19 cellular contexts compared by ENCODE assay signal in the genomic region with DNA sequence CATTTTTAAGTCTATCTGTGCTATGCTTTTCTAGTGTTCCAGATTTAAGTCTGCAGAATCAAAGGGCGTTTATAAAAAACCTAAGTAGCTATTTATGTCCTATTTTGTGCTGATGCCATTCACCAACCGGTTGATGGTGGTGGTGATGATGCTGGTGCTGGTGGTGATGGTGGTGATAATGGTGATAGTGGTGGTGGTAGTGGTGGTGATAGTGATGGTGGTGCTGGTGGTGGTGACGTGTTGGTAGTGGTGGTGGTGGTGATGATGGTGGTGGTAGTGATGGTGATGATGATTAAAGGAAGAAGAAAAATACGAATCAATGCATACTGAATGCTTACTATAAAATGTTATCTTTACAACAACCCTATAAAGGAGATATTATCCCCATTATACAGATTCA.
DNase-seq lines count a peak whose midpoint lies in the region; ATAC-seq, FAIRE-seq and TF ChIP-seq lines count a peak whose summit lies in the region.
"Had no signal": no experiment of that assay in that cellular context is flagged by ENCODE, and none has a peak within 500 bp of the region (broad histone marks: within the 10 kb centered on the region; RNA-seq: fewer than 3 reads in every experiment).

No MANE protein-coding gene starts in this region.

- no peaks in the 10 kb centered on the region for H3K79me2 ChIP-seq in H1 (ENCODE audit: control insufficient read depth in 1 of 2, insufficient read depth in 2 of 2, low read length in 2 of 2)
- H3K79me2 ChIP-seq in trophoblast cell (ENCODE audit: control insufficient read depth, insufficient read depth, low read length, poor library complexity): no peaks in the 10 kb centered on the region

- H4K20me1 ChIP-seq in IMR-90 (ENCODE audit: insufficient read depth, low read length) (no peaks in the 10 kb centered on the region), H1 (replicated peaks in 1 of 2; ENCODE audit: control insufficient read depth in 1 of 2, insufficient read depth in 2 of 2, low read length in 2 of 2) (peaks cover 0 to 2% of the 10 kb centered on the region in 2 experiments)

- DNase-seq in GM12892 (ENCODE audit: insufficient read length): no peak
- DNase-seq in IMR-90: peak; percentile 2
- DNase-seq in H1 (ENCODE audit: low read depth in 1 of 2, low spot score in 2 of 2): no peak
- no peak for DNase-seq in trophoblast cell
- no peak for DNase-seq in SHP77 (lab: John Stamatoyannopoulos, UW)
- no peak for DNase-seq in NCI-H69 (lab: John Stamatoyannopoulos, UW)
- DNase-seq: C1 segment of cervical spinal cord; Calu3; CD4-positive, alpha-beta memory T cell; COR-L47; DMS53; DMS79 treated with DMSO at 0.1 percent for 48 hours; GF-D8; GOT3; H7; HCEC 1CT had no signal

- peak; percentile 97 for FAIRE-seq in GM12892 (lab: Jason Lieb, UNC)
- FAIRE-seq in H1 (lab: Jason Lieb, UNC): no peak
- FAIRE-seq: GM19239 had no signal

- no peak overlapping the region for H2AK5ac ChIP-seq in IMR-90 (ENCODE audit: low read depth, low read length)
- H2AK5ac ChIP-seq in H1 (ENCODE audit: low read depth, low read length): no peak overlapping the region
- no peak overlapping the region for H2AK5ac ChIP-seq in trophoblast cell (ENCODE audit: low read length)

- H3K23ac ChIP-seq in IMR-90 (ENCODE audit: low read depth, low read length) (no peak overlapping the region), H1 (ENCODE audit: insufficient read length) (no peak overlapping the region), trophoblast cell (ENCODE audit: low read length) (no peak overlapping the region)

- H4K12ac ChIP-seq in trophoblast cell (ENCODE audit: low read depth, low read length): no peak overlapping the region

- WGBS in IMR-90 (ENCODE audit: extremely low coverage in 2 of 2, insufficient read length in 1 of 2), 2 experiments: no CpG with 5 or more reads among the region's 4 CpGs
- 78% methylated on average over 4 of the region's 4 CpGs; no CpG with 5 or more reads in 1 of the 2 experiments for whole genome bisulfite sequencing in H1 (ENCODE audit: extremely low coverage in 1 of 2, insufficient coverage in 1 of 2, insufficient read length in 1 of 2, insufficient replicate concordance in 2 of 2, low coverage in 1 of 2, low lambda C conversion rate in 2 of 2, missing lambda C conversion rate in 1 of 2), 2 experiments
- WGBS in trophoblast cell (ENCODE audit: extremely low coverage, insufficient coverage, insufficient read length): no CpG with 5 or more reads among the region's 4 CpGs

- intact Hi-C loops in IMR-90 (cut with micrococcal nuclease): no loop called here

- TF ChIP-seq CTCF in IMR-90 (conservative IDR thresholded peaks at IDR 0.05; ENCODE audit: low read depth, low read length) (no peak), H1 (IDR thresholded peaks at IDR 0.05; ENCODE audit: control extremely low read depth in 1 of 3, insufficient read depth in 1 of 3, low read depth in 1 of 3, low read length in 3 of 3) (no peak)

- H2BK5ac ChIP-seq in IMR-90 (ENCODE audit: low read depth, low read length, poor library complexity, severe bottlenecking): peak overlapping the region; percentile 46
- no peak overlapping the region for H2BK5ac ChIP-seq in H1 (ENCODE audit: low read depth, low read length)
- H2BK5ac ChIP-seq in trophoblast cell (ENCODE audit: low read depth, low read length, poor library complexity): no peak overlapping the region

- H3K18ac ChIP-seq in IMR-90 (ENCODE audit: low read depth, low read length) (no peak overlapping the region), H1 (ENCODE audit: extremely low read depth, low read length) (no peak overlapping the region), trophoblast cell (ENCODE audit: low read length) (no peak overlapping the region)

- H3K79me1 ChIP-seq in IMR-90 (ENCODE audit: low read depth in 1 of 2, low read length in 2 of 2) (no peaks in the 10 kb centered on the region), H1 (ENCODE audit: low read depth, low read length) (no peaks in the 10 kb centered on the region), trophoblast cell (ENCODE audit: low read length) (no peaks in the 10 kb centered on the region)

- no peak overlapping the region for H3K56ac ChIP-seq in IMR-90 (ENCODE audit: extremely low read depth, insufficient read depth, low read length)
- H3K56ac ChIP-seq in H1 (replicated peaks; ENCODE audit: insufficient read length, low read depth, low read length): peak overlapping the region; percentile 95

- no peaks in the 10 kb centered on the region for H3K9me1 ChIP-seq in IMR-90 (ENCODE audit: insufficient read depth, low read length)

- no peak overlapping the region for H2BK15ac ChIP-seq in IMR-90 (ENCODE audit: low read depth, low read length)
- no peak overlapping the region for H2BK15ac ChIP-seq in H1 (ENCODE audit: low read length)

- H4K5ac ChIP-seq in IMR-90 (ENCODE audit: low read depth, low read length): no peak overlapping the region
- no peak overlapping the region for H4K5ac ChIP-seq in H1 (ENCODE audit: insufficient read length, low read depth, low read length)

- H3K27ac ChIP-seq in IMR-90 (ENCODE audit: insufficient read depth, low read length): no peak overlapping the region
- no peak overlapping the region for H3K27ac ChIP-seq in H1 (ENCODE audit: low read depth, low read length)
- no peak overlapping the region for H3K27ac ChIP-seq in trophoblast cell (ENCODE audit: low read depth, low read length)

- CTCF ChIA-PET in IMR-90 (lab: Yijun Ruan, JAX) (no interaction called here), H1 (lab: Charles Lee; ENCODE audit: partially characterized antibody) (interaction anchor here (0.9 kb wide), 1 partner anchor 43 kb away, joined by 3 read pairs; no protein-coding TSS in a partner anchor)

- in situ Hi-C loops in IMR-90 (cut with MboI; ENCODE audit: low sequenced_read_pairs): no loop called here

- H3K4me2 ChIP-seq in IMR-90 (ENCODE audit: low read depth, low read length): no peak overlapping the region
- no peak overlapping the region for H3K4me2 ChIP-seq in H1 (ENCODE audit: insufficient read depth in 1 of 2, low read depth in 2 of 2, low read length in 2 of 2)
- H3K4me2 ChIP-seq in trophoblast cell (ENCODE audit: low read length): no peak overlapping the region

- H3K9ac ChIP-seq in IMR-90 (ENCODE audit: low read depth, low read length) (no peak overlapping the region), H1 (replicated peaks in 1 of 4; ENCODE audit: extremely low read depth in 1 of 4, low read depth in 3 of 4, low read length in 3 of 4) (no peak overlapping the region), trophoblast cell (ENCODE audit: low read length) (no peak overlapping the region)

- H2AFZ ChIP-seq in IMR-90 (replicated peaks; ENCODE audit: low read length, poor library complexity) (peak overlapping the region; percentile 47), H1 (ENCODE audit: low read length) (no peak overlapping the region), trophoblast cell (ENCODE audit: insufficient read depth, low read length, poor library complexity) (no peak overlapping the region)

- H2BK12ac ChIP-seq in H1 (ENCODE audit: low read depth, low read length): no peak overlapping the region
- no peak overlapping the region for H2BK12ac ChIP-seq in trophoblast cell (ENCODE audit: low read length)

- no peak overlapping the region for H4K91ac ChIP-seq in IMR-90 (ENCODE audit: insufficient read depth, low read depth, low read length)
- peak overlapping the region; percentile 40 for H4K91ac ChIP-seq in H1 (replicated peaks; ENCODE audit: insufficient read length, low read length)
- no peak overlapping the region for H4K91ac ChIP-seq in trophoblast cell (ENCODE audit: low read depth, low read length)

- H3K9me3 ChIP-seq in IMR-90 (ENCODE audit: control insufficient read depth, insufficient read depth, low read length) (peaks cover 13% of the 10 kb centered on the region), H1 (ENCODE audit: insufficient read depth in 2 of 2, low read depth in 1 of 2, low read length in 1 of 2) (no peaks in the 10 kb centered on the region), trophoblast cell (ENCODE audit: insufficient read depth, low read depth, low read length) (peaks cover 2% of the 10 kb centered on the region)

- H3K4me1 ChIP-seq in IMR-90 (ENCODE audit: control insufficient read depth, insufficient read depth, low read length) (no peaks in the 10 kb centered on the region), H1 (replicated peaks in 1 of 4; ENCODE audit: control insufficient read depth in 3 of 4, insufficient read depth in 4 of 4, low read length in 3 of 4) (no peaks in the 10 kb centered on the region), trophoblast cell (ENCODE audit: control insufficient read depth in 1 of 2, insufficient read depth in 2 of 2, low read length in 2 of 2) (no peaks in the 10 kb centered on the region)

- TF ChIP-seq RAD21 in IMR-90 (IDR thresholded peaks at IDR 0.05; ENCODE audit: low read length) (no peak), H1 (IDR thresholded peaks at IDR 0.05 in 1 of 2, conservative IDR thresholded peaks at IDR 0.05 in 1 of 2; ENCODE audit: low read depth in 2 of 2, low read length in 2 of 2) (no peak)

- H2BK120ac ChIP-seq in IMR-90 (ENCODE audit: low read depth, low read length): no peak overlapping the region
- H2BK120ac ChIP-seq in H1 (replicated peaks; ENCODE audit: low read depth, low read length): no peak overlapping the region
- no peak overlapping the region for H2BK120ac ChIP-seq in trophoblast cell (ENCODE audit: insufficient read depth, low read length, poor library complexity)

- H2BK20ac ChIP-seq in IMR-90 (ENCODE audit: low read depth, low read length) (no peak overlapping the region), H1 (ENCODE audit: low read length) (no peak overlapping the region)

- TF ChIP-seq POLR2A in GM12892 (IDR thresholded peaks at IDR 0.05; ENCODE audit: low read depth, low read length): no peak
- TF ChIP-seq POLR2A in IMR-90 (IDR thresholded peaks at IDR 0.05; ENCODE audit: low read depth, low read length): no peak
- TF ChIP-seq POLR2A in H1 (IDR thresholded peaks at IDR 0.05; ENCODE audit: control extremely low read depth in 1 of 2, low read depth in 2 of 2, low read length in 2 of 2): no peak

- peaks cover 3% of the 10 kb centered on the region; the same call in 1 of the 2 replicates for H3K23me2 ChIP-seq in H1 (ENCODE audit: low read depth, low read length)

- ATAC-seq in IMR-90 (ENCODE audit: low read depth): no peak
- no peak for ATAC-seq in GM21528 (IDR thresholded peaks at IDR 0.05; ENCODE audit: low FRiP score, unreplicated experiment)
- ATAC-seq in HG02981 (IDR thresholded peaks at IDR 0.05; ENCODE audit: unreplicated experiment): no peak

- H3K4me3 ChIP-seq in IMR-90 (ENCODE audit: insufficient read depth, low read depth, low read length): no peak overlapping the region
- no peak overlapping the region for H3K4me3 ChIP-seq in H1 (ENCODE audit: extremely low read depth in 1 of 4, insufficient read depth in 2 of 4, low read depth in 3 of 4, low read length in 4 of 4)
- peak overlapping the region; percentile 37 for H3K4me3 ChIP-seq in trophoblast cell (ENCODE audit: low read depth, low read length)

- dilution Hi-C loops in IMR-90 (cut with HindIII; ENCODE audit: low sequenced_read_pairs, unreplicated experiment): no loop called here

- no peak overlapping the region for H3K4ac ChIP-seq in IMR-90 (ENCODE audit: low read depth, low read length)
- H3K4ac ChIP-seq in H1 (replicated peaks; ENCODE audit: insufficient read length, low read depth, low read length): no peak overlapping the region
- H3K4ac ChIP-seq in trophoblast cell (ENCODE audit: low read depth, low read length): no peak overlapping the region

- POLR2A ChIA-PET in IMR-90 (lab: Charles Lee; ENCODE audit: unreplicated experiment): no interaction called here
- POLR2A ChIA-PET in H1 (lab: Charles Lee; ENCODE audit: partially characterized antibody): no interaction called here

- H3K36me3 ChIP-seq in IMR-90 (ENCODE audit: control insufficient read depth, insufficient read depth, low read length): no peaks in the 10 kb centered on the region
- no peaks in the 10 kb centered on the region for H3K36me3 ChIP-seq in H1 (ENCODE audit: control insufficient read depth in 2 of 4, insufficient read depth in 4 of 4, low read length in 3 of 4)
- no peaks in the 10 kb centered on the region for H3K36me3 ChIP-seq in trophoblast cell (ENCODE audit: control insufficient read depth in 1 of 2, insufficient read depth in 2 of 2, low read length in 2 of 2)

- H4K8ac ChIP-seq in IMR-90 (ENCODE audit: low read depth in 2 of 2, low read length in 2 of 2): no peak overlapping the region
- H4K8ac ChIP-seq in H1 (ENCODE audit: extremely low read depth, insufficient read depth, low read length): no peak overlapping the region
- H4K8ac ChIP-seq in trophoblast cell (ENCODE audit: low read depth, low read length): no peak overlapping the region

- H3K27me3 ChIP-seq in IMR-90 (ENCODE audit: control insufficient read depth, insufficient read depth, low read length) (no peaks in the 10 kb centered on the region), H1 (replicated peaks in 1 of 4; ENCODE audit: control insufficient read depth in 3 of 4, extremely low read depth in 1 of 4, insufficient read depth in 3 of 4, low read length in 3 of 4) (no peaks in the 10 kb centered on the region), trophoblast cell (ENCODE audit: insufficient read depth, low read length) (no peaks in the 10 kb centered on the region)

- H2AK9ac ChIP-seq in IMR-90 (replicated peaks; ENCODE audit: low read depth, low read length, poor library complexity): peak overlapping the region; percentile 83

- TF ChIP-seq EP300 in H1 (IDR thresholded peaks at IDR 0.05; ENCODE audit: borderline replicate concordance in 1 of 2, low read depth in 2 of 2, low read length in 2 of 2): no peak

- no TSS peak for BruUV-seq in IMR-90 (replicated peaks; lab: Mats Ljungman, UMichigan)

- H3K14ac ChIP-seq in IMR-90 (replicated peaks; ENCODE audit: low read depth, low read length) (no peak overlapping the region), H1 (ENCODE audit: insufficient read length) (no peak overlapping the region), trophoblast cell (ENCODE audit: low read length) (no peak overlapping the region)
